In genomic region chr12:113852695-113853490, GRCh38 we compare ENCODE assay signal across 14 cellular contexts.
DNase-seq lines count a peak whose midpoint lies in the region; ATAC-seq and TF ChIP-seq lines count a peak whose summit lies in the region.
"Had no signal": no experiment of that assay in that cellular context is flagged by ENCODE, and none has a peak within 500 bp of the region (broad histone marks: within the 10 kb centered on the region; RNA-seq: fewer than 3 reads in every experiment).

No MANE protein-coding gene starts in this region.

- no peaks in the 10 kb centered on the region for H3K36me3 Mint-ChIP-seq in activated CD8-positive, alpha-beta memory T cell treated with anti-CD3 and anti-CD28 coated beads, Interleukin-2, amount 10 ng/mL, durations not matched to agents 7 days and 5 days

- H2AFZ ChIP-seq in OCI-LY1 (ENCODE audit: low read length): no peak overlapping the region

- H3K4me1 Mint-ChIP-seq in activated CD8-positive, alpha-beta memory T cell treated with anti-CD3 and anti-CD28 coated beads, Interleukin-2, amount 10 ng/mL, durations not matched to agents 7 days and 5 days: no peaks in the 10 kb centered on the region

- TF ChIP-seq CTCF in OCI-LY1 (IDR thresholded peaks at IDR 0.05; ENCODE audit: low read length) (no peak), mucosa of descending colon (IDR thresholded peaks at IDR 0.05) (no peak)

- H3K9me3 ChIP-seq in BLaER1 (no peaks in the 10 kb centered on the region), OCI-LY1 (ENCODE audit: low read length) (no peaks in the 10 kb centered on the region), mucosa of descending colon (no peaks in the 10 kb centered on the region)

- H3K4me2 ChIP-seq in BLaER1 (peak overlapping the region; percentile 39), OCI-LY1 (ENCODE audit: low read length) (no peak overlapping the region; the same call in 1 of the 2 replicates)

- peak overlapping the region; percentile 32; the same call in 1 of the 2 replicates for H3K27ac ChIP-seq in BLaER1
- H3K27ac ChIP-seq in OCI-LY1 (ENCODE audit: low read depth, low read length, poor library complexity, severe bottlenecking): peak overlapping the region; percentile 25

- H3K9me2 ChIP-seq in OCI-LY1 (ENCODE audit: low read depth, low read length): no peaks in the 10 kb centered on the region

- no peak overlapping the region for H3K4me3 ChIP-seq in BLaER1
- no peak overlapping the region for H3K4me3 ChIP-seq in OCI-LY1 (ENCODE audit: low read depth, low read length, poor library complexity, severe bottlenecking)
- no peak overlapping the region for H3K4me3 ChIP-seq in mucosa of descending colon

- DNase-seq in MV-4-11 (lab: John Stamatoyannopoulos, UW): peak; percentile 75
- DNase-seq in hypothalamus (lab: John Stamatoyannopoulos, UW): peak in 30 of 51 donors; percentile 5 to 72 (median 29)
- DNase-seq in T-helper 1 cell: no peak
- DNase-seq in mucosa of descending colon: no peak
- DNase-seq in activated CD8-positive, alpha-beta memory T cell treated with anti-CD3 and anti-CD28 coated beads, Interleukin-2, amount 10 ng/mL, durations not matched to agents 7 days and 5 days: no peak
- DNase-seq in activated CD8-positive, alpha-beta memory T cell treated with anti-CD3 and anti-CD28 coated beads for 24 hours: no peak
- DNase-seq: activated CD4-positive, alpha-beta T cell treated with anti-CD3 and anti-CD28 coated beads for 4 hours; activated T-cell treated with anti-CD3 and anti-CD28 coated beads, Interleukin-2, amount 50 U/mL, for 72 hours; foreskin fibroblast; stimulated activated CD4-positive, alpha-beta T cell treated with anti-CD3 and anti-CD28 coated beads, Interleukin-1b, Interleukin-23, amount 100 ng/mL, for 48 hours had no signal

- H3F3A ChIP-seq in OCI-LY1 (ENCODE audit: insufficient read depth, low read length): no peaks in the 10 kb centered on the region

- H3K4me1 ChIP-seq in BLaER1 (peaks cover 75% of the 10 kb centered on the region), OCI-LY1 (ENCODE audit: insufficient read depth, low read length, severe bottlenecking) (peaks cover 13% of the 10 kb centered on the region), mucosa of descending colon (ENCODE audit: low read depth) (no peaks in the 10 kb centered on the region)

- H3K4me3 Mint-ChIP-seq in activated CD8-positive, alpha-beta memory T cell treated with anti-CD3 and anti-CD28 coated beads, Interleukin-2, amount 10 ng/mL, durations not matched to agents 7 days and 5 days: no peak overlapping the region
- H3K4me3 Mint-ChIP-seq: activated T-cell treated with anti-CD3 and anti-CD28 coated beads, Interleukin-2, amount 50 U/mL, for 72 hours; T-helper 1 cell treated with Interleukin-12 subunit alpha and Interleukin-12 subunit beta and Interleukin-4 antibody, amounts not matched to agents 30 μg/mL and 1 μg/mL, for 36 hours had no signal

- no peaks in the 10 kb centered on the region for H3K27me3 Mint-ChIP-seq in activated CD8-positive, alpha-beta memory T cell treated with anti-CD3 and anti-CD28 coated beads, Interleukin-2, amount 10 ng/mL, durations not matched to agents 7 days and 5 days

- intact Hi-C loops in mucosa of descending colon (cut with DNase I, micrococcal nuclease): no loop called here

- H3K27me3 ChIP-seq in BLaER1: no peaks in the 10 kb centered on the region
- H3K27me3 ChIP-seq in OCI-LY1 (ENCODE audit: insufficient read depth, low read length): no peaks in the 10 kb centered on the region

- ATAC-seq in mucosa of descending colon: no peak
- no peak for ATAC-seq in activated CD8-positive, alpha-beta memory T cell treated with anti-CD3 and anti-CD28 coated beads, Interleukin-2, amount 10 ng/mL, durations not matched to agents 7 days and 5 days
- ATAC-seq: activated T-cell treated with anti-CD3 and anti-CD28 coated beads, Interleukin-2, amount 50 U/mL, for 72 hours; Panc1 had no signal

- no peaks in the 10 kb centered on the region for H3K79me2 ChIP-seq in OCI-LY1 (ENCODE audit: insufficient read depth, low read length)

- H3K9me3 Mint-ChIP-seq in activated CD8-positive, alpha-beta memory T cell treated with anti-CD3 and anti-CD28 coated beads, Interleukin-2, amount 10 ng/mL, durations not matched to agents 7 days and 5 days (ENCODE audit: low read depth): no peaks in the 10 kb centered on the region
- H3K9me3 Mint-ChIP-seq: activated T-cell treated with anti-CD3 and anti-CD28 coated beads, Interleukin-2, amount 50 U/mL, for 72 hours; T-helper 1 cell treated with Interleukin-12 subunit alpha and Interleukin-12 subunit beta and Interleukin-4 antibody, amounts not matched to agents 30 μg/mL and 1 μg/mL, for 36 hours had no signal

- peaks cover 37% of the 10 kb centered on the region for H3K36me3 ChIP-seq in BLaER1
- H3K36me3 ChIP-seq in OCI-LY1 (ENCODE audit: insufficient read depth, low read length): no peaks in the 10 kb centered on the region
- H3K36me3 ChIP-seq in mucosa of descending colon (ENCODE audit: low read depth): no peaks in the 10 kb centered on the region

- CTCF ChIA-PET in activated CD8-positive, alpha-beta memory T cell treated with anti-CD3 and anti-CD28 coated beads, Interleukin-2, amount 10 ng/mL, durations not matched to agents 7 days and 5 days (lab: Charles Lee): no interaction called here

- H4K20me1 ChIP-seq in BLaER1 (no peaks in the 10 kb centered on the region), OCI-LY1 (ENCODE audit: insufficient read depth, low read length) (no peaks in the 10 kb centered on the region)

- H3K9ac ChIP-seq in BLaER1 (no peak overlapping the region), OCI-LY1 (ENCODE audit: low read length) (no peak overlapping the region; the same call in 1 of the 2 replicates)

- no peak overlapping the region for H3K27ac Mint-ChIP-seq in activated CD8-positive, alpha-beta memory T cell treated with anti-CD3 and anti-CD28 coated beads, Interleukin-2, amount 10 ng/mL, durations not matched to agents 7 days and 5 days
- H3K27ac Mint-ChIP-seq: activated T-cell treated with anti-CD3 and anti-CD28 coated beads, Interleukin-2, amount 50 U/mL, for 72 hours; T-helper 1 cell treated with Interleukin-12 subunit alpha and Interleukin-12 subunit beta and Interleukin-4 antibody, amounts not matched to agents 30 μg/mL and 1 μg/mL, for 36 hours had no signal

Comparison
In these comparisons a context has a peak if more than half of its experiments do, and no peak if none do; other contexts are left out.
1. DNase-seq: peak in MV-4-11 (single experiment) and hypothalamus (30 of 51); none in T-helper 1 cell (0 of 5), mucosa of descending colon (0 of 3), activated CD8-positive, alpha-beta memory T cell treated with anti-CD3 and anti-CD28 coated beads, Interleukin-2, amount 10 ng/mL, durations not matched to agents 7 days and 5 days (single experiment) and activated CD8-positive, alpha-beta memory T cell treated with anti-CD3 and anti-CD28 coated beads for 24 hours (single experiment).